Comparison of ENCODE assay signal across 28 cellular contexts in the genomic region with DNA sequence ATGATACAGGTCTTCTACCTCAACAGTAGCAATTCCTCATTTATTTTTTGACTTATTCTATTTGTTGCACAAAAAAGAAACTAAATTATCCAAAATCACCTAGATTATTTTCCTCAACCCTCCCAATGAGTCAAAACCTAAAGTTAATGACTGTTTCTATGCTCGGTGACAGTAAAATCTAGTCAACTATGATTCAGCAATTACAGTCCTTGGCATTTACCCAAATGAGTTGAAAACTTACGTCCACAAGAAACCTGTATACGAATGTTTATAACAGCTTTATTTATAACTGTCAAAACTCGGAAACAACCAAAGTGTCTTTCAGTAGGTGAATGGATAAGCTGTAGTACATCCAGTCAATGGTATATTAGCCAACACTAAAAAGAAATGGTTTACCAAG.
"Had no signal": no experiment of that assay in that cellular context is flagged by ENCODE, and none has a peak within 500 bp of the region (broad histone marks: within the 10 kb centered on the region; RNA-seq: fewer than 3 reads in every experiment).

No MANE protein-coding gene starts in this region.

- H3K36me3 ChIP-seq: adrenal gland, gastrocnemius medialis, heart left ventricle had no signal

- H3K9me3 ChIP-seq: adrenal gland, body of pancreas, gastrocnemius medialis had no signal

- H3K27me3 ChIP-seq: adrenal gland, body of pancreas, foreskin keratinocyte, gastrocnemius medialis, heart left ventricle had no signal

- ATAC-seq: activated naive CD8-positive, alpha-beta T cell treated with anti-CD3 and anti-CD28 coated beads, Interleukin-2, amount 50 U/mL, for 24 hours; body of pancreas; effector memory CD8-positive, alpha-beta T cell; esophagus mucosa; foreskin keratinocyte; gastrocnemius medialis; heart left ventricle; WTC11 had no signal

- H3K27ac ChIP-seq: adrenal gland, body of pancreas, foreskin keratinocyte, gastrocnemius medialis, heart left ventricle, VCaP had no signal

- DNase-seq: activated CD4-positive, alpha-beta memory T cell treated with anti-CD3 and anti-CD28 coated beads, Interleukin-2, amount 10 ng/mL, durations not matched to agents 7 days and 5 days; activated CD4-positive, alpha-beta T cell treated with anti-CD3 and anti-CD28 coated beads for 1 hour; activated CD4-positive, alpha-beta T cell treated with anti-CD3 and anti-CD28 coated beads for 4 hours; activated CD4-positive, alpha-beta T cell treated with anti-CD3 and anti-CD28 coated beads, Interleukin-2, amount 10 ng/mL, durations not matched to agents 7 days and 5 days; activated CD4-positive, alpha-beta T cell treated with anti-CD3 and anti-CD28 coated beads, Interleukin-2, amount 50 U/mL, for 4 hours; activated effector memory CD4-positive, alpha-beta T cell treated with anti-CD3 and anti-CD28 coated beads, Interleukin-2, amount 50 U/mL, for 16 hours; activated naive CD4-positive, alpha-beta T cell treated with anti-CD3 and anti-CD28 coated beads for 36 hours; activated naive CD8-positive, alpha-beta T cell treated with anti-CD3 and anti-CD28 coated beads for 36 hours; activated naive CD8-positive, alpha-beta T cell treated with anti-CD3 and anti-CD28 coated beads, Interleukin-2, amount 50 U/mL, for 24 hours; activated T-cell treated with anti-CD3 and anti-CD28 coated beads, Interleukin-2, amount 50 U/mL, for 1 hour; activated T-cell treated with anti-CD3 and anti-CD28 coated beads, Interleukin-2, amount 50 U/mL, for 48 hours; adrenal gland; amygdala; aorta; body of pancreas; caudate nucleus; cortex of kidney; dermis blood vessel endothelial cell; effector CD4-positive, alpha-beta T cell; effector memory CD8-positive, alpha-beta T cell; foreskin keratinocyte; gastrocnemius medialis; glutamatergic neuron; heart left ventricle; T-helper 2 cell had no signal

- H3K4me3 ChIP-seq: adrenal gland, body of pancreas, gastrocnemius medialis, heart left ventricle had no signal

- H3K4me1 ChIP-seq: adrenal gland, body of pancreas, gastrocnemius medialis, heart left ventricle had no signal
